Comparison of ENCODE assay signal across 13 cellular contexts in genomic region chr1:185017338-185017737, GRCh38. TPM values are rescaled to one million over a fixed set of nuclear protein-coding genes. Genes with fewer than 3 reads are reported as not detected.
DNase-seq lines count a peak whose midpoint lies in the region; FAIRE-seq and TF ChIP-seq lines count a peak whose summit lies in the region.
"Had no signal": no experiment of that assay in that cellular context is flagged by ENCODE, and none has a peak within 500 bp of the region (broad histone marks: within the 10 kb centered on the region; RNA-seq: fewer than 3 reads in every experiment).

No MANE protein-coding gene starts in this region.

- H3K27me3 ChIP-seq in endothelial cell of umbilical vein (ENCODE audit: control insufficient read depth in 2 of 2, insufficient read depth in 2 of 2, low read length in 2 of 2): no peaks in the 10 kb centered on the region
- H3K27me3 ChIP-seq: sigmoid colon had no signal

- no TSS peak for BruUV-seq in endothelial cell of umbilical vein (replicated peaks; lab: Mats Ljungman, UMichigan)

- peak overlapping the region; percentile 40 for H2AFZ ChIP-seq in endothelial cell of umbilical vein (ENCODE audit: low read depth, low read length)

- TF ChIP-seq POLR2A in endothelial cell of umbilical vein (IDR thresholded peaks at IDR 0.05; ENCODE audit: low read depth, low read length): no peak

- H3K9me1 ChIP-seq in endothelial cell of umbilical vein (replicated peaks; ENCODE audit: control insufficient read depth, extremely low read depth, insufficient read depth, low read length): no peaks in the 10 kb centered on the region

- H3K4me3 ChIP-seq in GM12865 (ENCODE audit: low read depth, low read length) (no peak overlapping the region), endothelial cell of umbilical vein (replicated peaks in 1 of 3; ENCODE audit: insufficient read depth in 1 of 3, low read depth in 1 of 3, low read length in 3 of 3) (no peak overlapping the region), retinal pigment epithelial cell (ENCODE audit: low read length) (no peak overlapping the region)
- H3K4me3 ChIP-seq: lung, sigmoid colon had no signal

- no peak for FAIRE-seq in endothelial cell of umbilical vein (lab: Jason Lieb, UNC)
- no peak for FAIRE-seq in GM19239 (lab: Jason Lieb, UNC)
- FAIRE-seq: endometrium had no signal

- DNase-seq in GM12865 (ENCODE audit: low read depth) (peak; percentile 6), OCI-M1 (lab: John Stamatoyannopoulos, UW) (peak; percentile 66), endothelial cell of umbilical vein (ENCODE audit: low read depth, low spot score) (peak; percentile 47), retinal pigment epithelial cell (ENCODE audit: low read depth) (peak; percentile 34), GM19239 (ENCODE audit: insufficient read length, low spot score) (no peak), NCI-H1694 treated with DMSO at 0.1 percent for 48 hours (lab: John Stamatoyannopoulos, UW) (no peak)
- no peak for DNase-seq in activated CD4-positive, CD25-positive, alpha-beta regulatory T cell (lab: John Stamatoyannopoulos, UW)
- no peak for DNase-seq in stimulated activated CD4-positive, alpha-beta T cell treated with anti-CD3 and anti-CD28 coated beads, Interleukin-4, amount 100 ng/mL, for 4 hours
- DNase-seq: NCI-H2171; sigmoid colon; stimulated activated naive CD8-positive, alpha-beta T cell treated with anti-CD3 and anti-CD28 coated beads, Interleukin-15, amount 100 ng/mL, for 72 hours had no signal

- POLR2A ChIA-PET in endothelial cell of umbilical vein (lab: Charles Lee): no interaction called here

- CTCF ChIA-PET in endothelial cell of umbilical vein (lab: Charles Lee): no interaction called here

- intact Hi-C loops in endothelial cell of umbilical vein (cut with micrococcal nuclease): no loop called here

- no peaks in the 10 kb centered on the region for H4K20me1 ChIP-seq in endothelial cell of umbilical vein (replicated peaks; ENCODE audit: control insufficient read depth, extremely low read depth, insufficient read depth, low read length)

- H3K4me2 ChIP-seq in endothelial cell of umbilical vein (ENCODE audit: insufficient read depth, low read length): no peak overlapping the region

- H3K4me1 ChIP-seq in endothelial cell of umbilical vein (ENCODE audit: control insufficient read depth, extremely low read depth, insufficient read depth, low read length): no peaks in the 10 kb centered on the region
- H3K4me1 ChIP-seq: sigmoid colon had no signal

- H3K9me3 ChIP-seq in endothelial cell of umbilical vein (replicated peaks; ENCODE audit: control insufficient read depth, insufficient read depth, low read length): no peaks in the 10 kb centered on the region
- H3K9me3 ChIP-seq: sigmoid colon had no signal

- no peak overlapping the region for H3K9ac ChIP-seq in endothelial cell of umbilical vein (replicated peaks; ENCODE audit: extremely low read depth, insufficient read depth, low read length)

- H3K27ac ChIP-seq in endothelial cell of umbilical vein (ENCODE audit: insufficient read depth, low read depth, low read length): no peak overlapping the region
- H3K27ac ChIP-seq: sigmoid colon had no signal

- H3K79me2 ChIP-seq in endothelial cell of umbilical vein (ENCODE audit: control insufficient read depth, insufficient read depth, low read length): no peaks in the 10 kb centered on the region

- dilution Hi-C loops in endothelial cell of umbilical vein (cut with MboI; ENCODE audit: extremely low pct_ligation_motif_present, low sequenced_read_pairs): no loop called here

- H3K36me3 ChIP-seq in endothelial cell of umbilical vein (ENCODE audit: control insufficient read depth in 2 of 2, extremely low read depth in 1 of 2, insufficient read depth in 2 of 2, low read length in 2 of 2): no peaks in the 10 kb centered on the region
- H3K36me3 ChIP-seq: sigmoid colon had no signal

- TF ChIP-seq CTCF in GM12865 (IDR thresholded peaks at IDR 0.05; ENCODE audit: insufficient read depth, low read depth, low read length, missing control alignments) (no peak), endothelial cell of umbilical vein (IDR thresholded peaks at IDR 0.05; ENCODE audit: extremely low read depth in 1 of 2, insufficient read depth in 1 of 2, low read depth in 1 of 2, low read length in 2 of 2) (no peak), retinal pigment epithelial cell (conservative IDR thresholded peaks at IDR 0.05; ENCODE audit: low read depth, low read length) (no peak)

TF ChIP-seq in endothelial cell of umbilical vein, 7 proteins besides CTCF, POLR2A, EP300 and RAD21:
- TF ChIP-seq JUN (IDR thresholded peaks at IDR 0.05; ENCODE audit: borderline replicate concordance, insufficient read depth, insufficient read length, low read depth): peak; percentile 39
- TF ChIP-seq FOS (IDR thresholded peaks at IDR 0.05; ENCODE audit: borderline replicate concordance, insufficient read depth, low read length): peak; percentile 76
- no peak for TF ChIP-seq EZH2 (IDR thresholded peaks at IDR 0.05; ENCODE audit: borderline replicate concordance, low read depth, low read length, severe bottlenecking)

RNA-seq across cellular contexts. Expression of gene RNF2, which starts 28.0 kb away (rescaled TPM):
- 26.0 and 30.6 TPM in 2 replicates for total RNA-seq in endothelial cell of umbilical vein
- polyA plus RNA-seq in endothelial cell of umbilical vein: 10.3 and 13.6 TPM in 2 replicates
- polyA plus RNA-seq in endothelial cell of umbilical vein (2011; cell fraction: cytosol; rRNA removed): 31.6 and 31.8 TPM in 2 replicates
- polyA plus RNA-seq in endothelial cell of umbilical vein (2011; cell fraction: nucleus; rRNA removed): 15.5 and 18.9 TPM in 2 replicates
- 20.3 and 26.0 TPM in 2 replicates for polyA plus RNA-seq in endothelial cell of umbilical vein (2012)
- polyA minus RNA-seq in endothelial cell of umbilical vein: 25.2 and 36.7 TPM in 2 replicates
- polyA minus RNA-seq in endothelial cell of umbilical vein (2011; cell fraction: cytosol; rRNA and poly(A)+ RNA removed): 19.4 TPM
- 14.3 and 21.8 TPM in 2 replicates for polyA minus RNA-seq in endothelial cell of umbilical vein (2011; cell fraction: nucleus; rRNA and poly(A)+ RNA removed)

RNA-seq across cellular contexts. Expression of gene NIBAN1, which starts 43.0 kb away (rescaled TPM):
- total RNA-seq in endothelial cell of umbilical vein: 1.5 and 2.8 TPM in 2 replicates
- polyA plus RNA-seq in endothelial cell of umbilical vein: 0.11 and 0.23 TPM in 2 replicates
- polyA plus RNA-seq in endothelial cell of umbilical vein (2011; cell fraction: cytosol; rRNA removed): 0.27 and 0.30 TPM in 2 replicates
- 0.24 and 0.25 TPM in 2 replicates for polyA plus RNA-seq in endothelial cell of umbilical vein (2011; cell fraction: nucleus; rRNA removed)
- polyA plus RNA-seq in endothelial cell of umbilical vein (2012): 0.04 and 0.28 TPM in 2 replicates
- 0.24 and 0.32 TPM in 2 replicates for polyA minus RNA-seq in endothelial cell of umbilical vein
- 2.3 TPM for polyA minus RNA-seq in endothelial cell of umbilical vein (2011; cell fraction: cytosol; rRNA and poly(A)+ RNA removed)
- 0.24 and 0.38 TPM in 2 replicates for polyA minus RNA-seq in endothelial cell of umbilical vein (2011; cell fraction: nucleus; rRNA and poly(A)+ RNA removed)

Comparison
In these comparisons a context has a peak if more than half of its experiments do, and no peak if none do; other contexts are left out.
1. DNase-seq: peak in GM12865 (single experiment), OCI-M1 (single experiment), endothelial cell of umbilical vein (single experiment) and retinal pigment epithelial cell (single experiment); none in GM19239 (single experiment), NCI-H1694 treated with DMSO at 0.1 percent for 48 hours (single experiment), activated CD4-positive, CD25-positive, alpha-beta regulatory T cell (0 of 4) and stimulated activated CD4-positive, alpha-beta T cell treated with anti-CD3 and anti-CD28 coated beads, Interleukin-4, amount 100 ng/mL, for 4 hours (0 of 2).